2 cellular contexts compared by ENCODE assay signal in genomic region chr6:6556738-6557503, GRCh38.
A peak's percentile ranks its signal among the peaks of the same experiment; 100 is the strongest.
TF ChIP-seq lines count a peak whose summit lies in the region.

No MANE protein-coding gene starts in this region.

TF ChIP-seq in A549, 52 proteins besides CTCF, POLR2A, EP300 and RAD21 (continued from another document):
- TF ChIP-seq, protein P1, sequence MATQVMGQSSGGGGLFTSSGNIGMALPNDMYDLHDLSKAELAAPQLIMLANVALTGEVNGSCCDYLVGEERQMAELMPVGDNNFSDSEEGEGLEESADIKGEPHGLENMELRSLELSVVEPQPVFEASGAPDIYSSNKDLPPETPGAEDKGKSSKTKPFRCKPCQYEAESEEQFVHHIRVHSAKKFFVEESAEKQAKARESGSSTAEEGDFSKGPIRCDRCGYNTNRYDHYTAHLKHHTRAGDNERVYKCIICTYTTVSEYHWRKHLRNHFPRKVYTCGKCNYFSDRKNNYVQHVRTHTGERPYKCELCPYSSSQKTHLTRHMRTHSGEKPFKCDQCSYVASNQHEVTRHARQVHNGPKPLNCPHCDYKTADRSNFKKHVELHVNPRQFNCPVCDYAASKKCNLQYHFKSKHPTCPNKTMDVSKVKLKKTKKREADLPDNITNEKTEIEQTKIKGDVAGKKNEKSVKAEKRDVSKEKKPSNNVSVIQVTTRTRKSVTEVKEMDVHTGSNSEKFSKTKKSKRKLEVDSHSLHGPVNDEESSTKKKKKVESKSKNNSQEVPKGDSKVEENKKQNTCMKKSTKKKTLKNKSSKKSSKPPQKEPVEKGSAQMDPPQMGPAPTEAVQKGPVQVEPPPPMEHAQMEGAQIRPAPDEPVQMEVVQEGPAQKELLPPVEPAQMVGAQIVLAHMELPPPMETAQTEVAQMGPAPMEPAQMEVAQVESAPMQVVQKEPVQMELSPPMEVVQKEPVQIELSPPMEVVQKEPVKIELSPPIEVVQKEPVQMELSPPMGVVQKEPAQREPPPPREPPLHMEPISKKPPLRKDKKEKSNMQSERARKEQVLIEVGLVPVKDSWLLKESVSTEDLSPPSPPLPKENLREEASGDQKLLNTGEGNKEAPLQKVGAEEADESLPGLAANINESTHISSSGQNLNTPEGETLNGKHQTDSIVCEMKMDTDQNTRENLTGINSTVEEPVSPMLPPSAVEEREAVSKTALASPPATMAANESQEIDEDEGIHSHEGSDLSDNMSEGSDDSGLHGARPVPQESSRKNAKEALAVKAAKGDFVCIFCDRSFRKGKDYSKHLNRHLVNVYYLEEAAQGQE (IDR thresholded peaks at IDR 0.05): no peak
- TF ChIP-seq RCOR1 (IDR thresholded peaks at IDR 0.05; ENCODE audit: low read depth, low read length) (no peak), JUNB (IDR thresholded peaks at IDR 0.05) (no peak), NPAS2 (CRISPR knock-in tag; IDR thresholded peaks at IDR 0.05; ENCODE audit: borderline replicate concordance) (no peak), ZNF302 (CRISPR knock-in tag; IDR thresholded peaks at IDR 0.05) (no peak), JUN (IDR thresholded peaks at IDR 0.05) (no peak), CEBPB (IDR thresholded peaks at IDR 0.05) (no peak), NFE2L2 (conservative IDR thresholded peaks at IDR 0.05; ENCODE audit: low read length) (no peak), ZC3H11A (IDR thresholded peaks at IDR 0.05) (no peak), NR3C1 (IDR thresholded peaks at IDR 0.05) (no peak)
- TF ChIP-seq, protein P2, sequence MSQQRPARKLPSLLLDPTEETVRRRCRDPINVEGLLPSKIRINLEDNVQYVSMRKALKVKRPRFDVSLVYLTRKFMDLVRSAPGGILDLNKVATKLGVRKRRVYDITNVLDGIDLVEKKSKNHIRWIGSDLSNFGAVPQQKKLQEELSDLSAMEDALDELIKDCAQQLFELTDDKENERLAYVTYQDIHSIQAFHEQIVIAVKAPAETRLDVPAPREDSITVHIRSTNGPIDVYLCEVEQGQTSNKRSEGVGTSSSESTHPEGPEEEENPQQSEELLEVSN (IDR thresholded peaks at IDR 0.05; ENCODE audit: borderline replicate concordance, low read depth): no peak
- TF ChIP-seq, protein P3, sequence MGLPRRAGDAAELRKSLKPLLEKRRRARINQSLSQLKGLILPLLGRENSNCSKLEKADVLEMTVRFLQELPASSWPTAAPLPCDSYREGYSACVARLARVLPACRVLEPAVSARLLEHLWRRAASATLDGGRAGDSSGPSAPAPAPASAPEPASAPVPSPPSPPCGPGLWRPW (IDR thresholded peaks at IDR 0.05): no peak
- TF ChIP-seq, protein P4, sequence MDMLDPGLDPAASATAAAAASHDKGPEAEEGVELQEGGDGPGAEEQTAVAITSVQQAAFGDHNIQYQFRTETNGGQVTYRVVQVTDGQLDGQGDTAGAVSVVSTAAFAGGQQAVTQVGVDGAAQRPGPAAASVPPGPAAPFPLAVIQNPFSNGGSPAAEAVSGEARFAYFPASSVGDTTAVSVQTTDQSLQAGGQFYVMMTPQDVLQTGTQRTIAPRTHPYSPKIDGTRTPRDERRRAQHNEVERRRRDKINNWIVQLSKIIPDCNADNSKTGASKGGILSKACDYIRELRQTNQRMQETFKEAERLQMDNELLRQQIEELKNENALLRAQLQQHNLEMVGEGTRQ (IDR thresholded peaks at IDR 0.05): no peak

TF ChIP-seq in HepG2, 621 proteins besides CTCF, POLR2A, EP300 and RAD21:
- TF ChIP-seq, protein P5, sequence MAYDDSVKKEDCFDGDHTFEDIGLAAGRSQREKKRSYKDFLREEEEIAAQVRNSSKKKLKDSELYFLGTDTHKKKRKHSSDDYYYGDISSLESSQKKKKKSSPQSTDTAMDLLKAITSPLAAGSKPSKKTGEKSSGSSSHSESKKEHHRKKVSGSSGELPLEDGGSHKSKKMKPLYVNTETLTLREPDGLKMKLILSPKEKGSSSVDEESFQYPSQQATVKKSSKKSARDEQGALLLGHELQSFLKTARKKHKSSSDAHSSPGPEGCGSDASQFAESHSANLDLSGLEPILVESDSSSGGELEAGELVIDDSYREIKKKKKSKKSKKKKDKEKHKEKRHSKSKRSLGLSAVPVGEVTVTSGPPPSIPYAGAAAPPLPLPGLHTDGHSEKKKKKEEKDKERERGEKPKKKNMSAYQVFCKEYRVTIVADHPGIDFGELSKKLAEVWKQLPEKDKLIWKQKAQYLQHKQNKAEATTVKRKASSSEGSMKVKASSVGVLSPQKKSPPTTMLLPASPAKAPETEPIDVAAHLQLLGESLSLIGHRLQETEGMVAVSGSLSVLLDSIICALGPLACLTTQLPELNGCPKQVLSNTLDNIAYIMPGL (CRISPR knock-in tag; IDR thresholded peaks at IDR 0.05; ENCODE audit: borderline replicate concordance in 1 of 2, low read depth in 1 of 2): peak in 1 of 2 experiments; percentile 31; a peak in 1 of 4 replicates
- TF ChIP-seq XRCC5 (optimal IDR thresholded peaks at IDR 0.05; ENCODE audit: low read length) (peak; percentile 33), STAG1 (CRISPR knock-in tag; IDR thresholded peaks at IDR 0.05) (peak; percentile 55), SRSF1 (optimal IDR thresholded peaks at IDR 0.05; ENCODE audit: low read depth, low read length) (no peak), CEBPB (IDR thresholded peaks at IDR 0.05; ENCODE audit: borderline replicate concordance, low read depth, low read length) (peak; percentile 68; the same call in 1 of the 2 replicates), ZNF746 (CRISPR knock-in tag; IDR thresholded peaks at IDR 0.05) (no peak), ZNF501 (CRISPR knock-in tag; IDR thresholded peaks at IDR 0.05) (0 out of 2 replicates have a peak, but pooled peaks have one; percentile 16), SMC3 (IDR thresholded peaks at IDR 0.05; ENCODE audit: low read length) (peak; percentile 19; the same call in 1 of the 2 replicates)
- TF ChIP-seq, protein P6, sequence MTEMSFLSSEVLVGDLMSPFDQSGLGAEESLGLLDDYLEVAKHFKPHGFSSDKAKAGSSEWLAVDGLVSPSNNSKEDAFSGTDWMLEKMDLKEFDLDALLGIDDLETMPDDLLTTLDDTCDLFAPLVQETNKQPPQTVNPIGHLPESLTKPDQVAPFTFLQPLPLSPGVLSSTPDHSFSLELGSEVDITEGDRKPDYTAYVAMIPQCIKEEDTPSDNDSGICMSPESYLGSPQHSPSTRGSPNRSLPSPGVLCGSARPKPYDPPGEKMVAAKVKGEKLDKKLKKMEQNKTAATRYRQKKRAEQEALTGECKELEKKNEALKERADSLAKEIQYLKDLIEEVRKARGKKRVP (CRISPR knock-in tag; IDR thresholded peaks at IDR 0.05): peak in 1 of 2 experiments; percentile 43; a peak in 2 of 4 replicates
